Comparison of ENCODE assay signal across 19 cellular contexts in genomic region chr18:3486514-3486913, GRCh38. TPM values are rescaled to one million over a fixed set of nuclear protein-coding genes. Genes with fewer than 3 reads are reported as not detected.
DNase-seq lines count a peak whose midpoint lies in the region; FAIRE-seq and TF ChIP-seq lines count a peak whose summit lies in the region.
"Had no signal": no experiment of that assay in that cellular context is flagged by ENCODE, and none has a peak within 500 bp of the region (broad histone marks: within the 10 kb centered on the region; RNA-seq: fewer than 3 reads in every experiment).

No MANE protein-coding gene starts in this region.

- no peak overlapping the region for H3K27ac ChIP-seq in endodermal cell (ENCODE audit: low read depth, low read length)
- no peak overlapping the region for H3K27ac ChIP-seq in mammary epithelial cell (ENCODE audit: insufficient read depth, low read depth, low read length)
- H3K27ac ChIP-seq: SK-N-MC had no signal

- no peak for FAIRE-seq in GM12891 (lab: Jason Lieb, UNC)
- FAIRE-seq: A549, HTR-8/SVneo had no signal

- no peak for TF ChIP-seq CTCF in endodermal cell (conservative IDR thresholded peaks at IDR 0.05)
- TF ChIP-seq CTCF in osteocyte (IDR thresholded peaks at IDR 0.05), result no peak
- TF ChIP-seq CTCF in mammary epithelial cell (conservative IDR thresholded peaks at IDR 0.05 in 1 of 2, IDR thresholded peaks at IDR 0.05 in 1 of 2; ENCODE audit: extremely low read depth in 1 of 2, insufficient read depth in 1 of 2, low read depth in 1 of 2, low read length in 2 of 2), result no peak

- H3K27ac Mint-ChIP-seq in endodermal cell (peak overlapping the region; percentile 28), osteocyte (ENCODE audit: unreplicated experiment) (no peak overlapping the region)
- H3K27ac Mint-ChIP-seq: CD8-positive, alpha-beta T cell; IgD-negative memory B cell had no signal

- no peak overlapping the region for H3K4me2 ChIP-seq in mammary epithelial cell (ENCODE audit: insufficient read depth, low read depth, low read length)
- H3K4me2 ChIP-seq: A549 had no signal

- H3K27me3 ChIP-seq in endodermal cell (ENCODE audit: control insufficient read depth, insufficient read depth, low read length, poor library complexity, severe bottlenecking) (no peaks in the 10 kb centered on the region), mammary epithelial cell (ENCODE audit: insufficient read depth, low read length) (no peaks in the 10 kb centered on the region)

- H2AFZ ChIP-seq in mammary epithelial cell (ENCODE audit: low read depth, low read length), result no peak overlapping the region

- no peak overlapping the region for H3K9ac ChIP-seq in endodermal cell (ENCODE audit: extremely low read depth, low read length, poor library complexity, severe bottlenecking)
- H3K9ac ChIP-seq in mammary epithelial cell (ENCODE audit: insufficient read depth, low read length), result no peak overlapping the region

- H3K27me3 Mint-ChIP-seq in endodermal cell (ENCODE audit: insufficient read depth) (no peaks in the 10 kb centered on the region), osteocyte (ENCODE audit: unreplicated experiment) (no peaks in the 10 kb centered on the region)

- peak; percentile 59 for DNase-seq in Caki2 (ENCODE audit: low read depth)
- DNase-seq in UCSD-AML1 (lab: John Stamatoyannopoulos, UW; ENCODE audit: unreplicated experiment), result peak; percentile 12
- DNase-seq in endodermal cell, result no peak
- DNase-seq in osteocyte (ENCODE audit: extremely low spot score, unreplicated experiment), result peak; percentile 59
- no peak for DNase-seq in GM12891 (ENCODE audit: insufficient read length, low spot score)
- DNase-seq in NCI-H510A (lab: John Stamatoyannopoulos, UW), result no peak
- DNase-seq in mammary epithelial cell, result no peak
- DNase-seq: CD8-positive, alpha-beta T cell; DMS79; H9; NCI-H1092 treated with DMSO at 0.1 percent for 48 hours; NCI-H146; NCI-H2081; NCI-H446 treated with DMSO at 0.1 percent for 48 hours; SHP77 had no signal

- H3K4me1 Mint-ChIP-seq in endodermal cell (peaks cover 30% of the 10 kb centered on the region), osteocyte (ENCODE audit: unreplicated experiment) (no peaks in the 10 kb centered on the region)

- H3K4me3 ChIP-seq in endodermal cell (ENCODE audit: low read length), result no peak overlapping the region
- no peak overlapping the region for H3K4me3 ChIP-seq in mammary epithelial cell (replicated peaks in 1 of 3; ENCODE audit: insufficient read depth in 1 of 3, low read depth in 2 of 3, low read length in 3 of 3)
- H3K4me3 ChIP-seq: A549, SK-N-MC had no signal

- intact Hi-C loops in mammary epithelial cell (cut with micrococcal nuclease), result no loop called here

- H3K36me3 Mint-ChIP-seq in endodermal cell (ENCODE audit: low read depth) (no peaks in the 10 kb centered on the region), osteocyte (ENCODE audit: unreplicated experiment) (no peaks in the 10 kb centered on the region)
- H3K36me3 Mint-ChIP-seq: CD8-positive, alpha-beta T cell had no signal

- no peaks in the 10 kb centered on the region for H3K4me1 ChIP-seq in endodermal cell (ENCODE audit: control insufficient read depth, insufficient read depth, low read length)
- H3K4me1 ChIP-seq in mammary epithelial cell (ENCODE audit: insufficient read depth, low read length), result no peaks in the 10 kb centered on the region
- H3K4me1 ChIP-seq: A549 had no signal

- H3K36me3 ChIP-seq in endodermal cell (ENCODE audit: control insufficient read depth, insufficient read depth, low read length), result no peaks in the 10 kb centered on the region
- no peaks in the 10 kb centered on the region for H3K36me3 ChIP-seq in mammary epithelial cell (ENCODE audit: insufficient read depth, low read length)

- WGBS in endodermal cell (ENCODE audit: insufficient coverage in 1 of 2, insufficient read length in 1 of 2), 2 experiments, result 92 to 97% methylated on average over 7 of the region's 7 CpGs
- WGBS in mammary epithelial cell (ENCODE audit: low coverage, missing lambda C conversion rate), result 88% methylated on average over 7 of the region's 7 CpGs

- no peaks in the 10 kb centered on the region for H3K79me2 ChIP-seq in mammary epithelial cell (ENCODE audit: insufficient read depth, low read length)

- H3K9me3 Mint-ChIP-seq in endodermal cell, result no peaks in the 10 kb centered on the region
- no peaks in the 10 kb centered on the region for H3K9me3 Mint-ChIP-seq in osteocyte (ENCODE audit: unreplicated experiment)
- H3K9me3 Mint-ChIP-seq: CD8-positive, alpha-beta T cell; H9; IgD-negative memory B cell had no signal

- CTCF ChIA-PET in mammary epithelial cell (lab: Charles Lee; ENCODE audit: low non-redundant PET), result no interaction called here

- no peaks in the 10 kb centered on the region for H3K9me3 ChIP-seq in endodermal cell (ENCODE audit: control insufficient read depth, low read length)
- no peaks in the 10 kb centered on the region for H3K9me3 ChIP-seq in mammary epithelial cell (replicated peaks; ENCODE audit: insufficient read depth, low read length)
- H3K9me3 ChIP-seq: A549 had no signal

- TF ChIP-seq POLR2A in GM12891 (IDR thresholded peaks at IDR 0.05; ENCODE audit: low read depth, low read length), result no peak

- H4K20me1 ChIP-seq in mammary epithelial cell (ENCODE audit: insufficient read depth, low read length), result no peaks in the 10 kb centered on the region

- H3K4me3 Mint-ChIP-seq in endodermal cell (no peak overlapping the region), osteocyte (ENCODE audit: unreplicated experiment) (no peak overlapping the region)
- H3K4me3 Mint-ChIP-seq: CD8-positive, alpha-beta T cell; H9; IgD-negative memory B cell had no signal

- no TSS peak for BruUV-seq in mammary epithelial cell (replicated peaks; lab: Mats Ljungman, UMichigan)

- dilution Hi-C loops in mammary epithelial cell (cut with HindIII; ENCODE audit: low sequenced_read_pairs), result no loop called here

- in situ Hi-C loops in Caki2 (cut with HindIII; ENCODE audit: low pct_unique_long_range_greater_than_20kb, low sequenced_read_pairs), result no loop called here
- in situ Hi-C loops in mammary epithelial cell (cut with MboI; ENCODE audit: low sequenced_read_pairs in 2 of 2), result no loop called here

TF ChIP-seq in GM12891, 5 proteins besides CTCF, POLR2A, EP300 and RAD21:
- TF ChIP-seq POU2F2 (IDR thresholded peaks at IDR 0.05; ENCODE audit: low read depth, low read length) (no peak), TAF1 (IDR thresholded peaks at IDR 0.05; ENCODE audit: low read depth, low read length) (no peak), PAX5 (IDR thresholded peaks at IDR 0.05; ENCODE audit: insufficient read depth, low read length, severe bottlenecking) (no peak)

RNA-seq across cellular contexts. Expression of gene TGIF1, which starts 36.5 kb away (rescaled TPM):
- total RNA-seq in Caki2 (2014; rRNA removed; shearing (Covaris generic); ENCODE audit: low replicate concordance), result 395 and 500 TPM in 2 replicates
- total RNA-seq in endodermal cell, result 100 to 1,000 TPM; 417 to 575 TPM
- polyA plus RNA-seq in endodermal cell (2013, experiment 1 of 2), result 177 TPM
- 176 TPM for polyA plus RNA-seq in endodermal cell (2013, experiment 2 of 2)
- total RNA-seq in osteocyte, result 83.0 and 90.7 TPM in 2 replicates
- polyA plus RNA-seq in GM12891 (2012; ENCODE audit: low read depth, missing spikeins), result 1.2 TPM
- 100 to 1,000 TPM; 153 to 189 TPM for total RNA-seq in mammary epithelial cell
- polyA plus RNA-seq in mammary epithelial cell, result 150 TPM
- polyA minus RNA-seq in mammary epithelial cell, result 58.8 TPM

Comparison
In these comparisons a context has a peak if more than half of its experiments do, and no peak if none do; other contexts are left out.
1. DNase-seq: peak in Caki2 (single experiment), UCSD-AML1 (single experiment) and osteocyte (single experiment); none in endodermal cell (single experiment), GM12891 (single experiment), NCI-H510A (single experiment) and mammary epithelial cell (single experiment).